ENCODE assay signal across 9 cellular contexts in genomic region chr1:214440219-214440965, GRCh38.
A peak's percentile ranks its signal among the peaks of the same experiment; 100 is the strongest.
DNase-seq lines count a peak whose midpoint lies in the region; ATAC-seq and TF ChIP-seq lines count a peak whose summit lies in the region.
"Had no signal": no experiment of that assay in that cellular context is flagged by ENCODE, and none has a peak within 500 bp of the region (broad histone marks: within the 10 kb centered on the region; RNA-seq: fewer than 3 reads in every experiment).

No MANE protein-coding gene starts in this region.

- H3K4me3 ChIP-seq in LNCaP clone FGC (ENCODE audit: low read depth, low read length), result no peak overlapping the region; the same call in 1 of the 2 replicates
- peak overlapping the region in 1 of 3 donors; percentile 42 for H3K4me3 ChIP-seq in breast epithelium
- no peak overlapping the region for H3K4me3 ChIP-seq in BE2C (ENCODE audit: low read depth, low read length)
- H3K4me3 ChIP-seq: colonic mucosa had no signal

- H3K4me1 ChIP-seq in breast epithelium, result no peaks in the 10 kb centered on the region
- no peaks in the 10 kb centered on the region for H3K4me1 ChIP-seq in BE2C

- H3K27me3 ChIP-seq in breast epithelium (no peaks in the 10 kb centered on the region), BE2C (peaks cover 3% of the 10 kb centered on the region)
- H3K27me3 ChIP-seq: colonic mucosa had no signal

- peak overlapping the region; percentile 53 for H3K4me3 Mint-ChIP-seq in Calu3 (ENCODE audit: low read depth, unreplicated experiment)
- H3K4me3 Mint-ChIP-seq in nephron progenitor cell, result peak overlapping the region; percentile 21

- H3K36me3 Mint-ChIP-seq in Calu3 (ENCODE audit: insufficient read depth, unreplicated experiment), result peaks cover 6% of the 10 kb centered on the region
- peaks cover 21% of the 10 kb centered on the region for H3K36me3 Mint-ChIP-seq in nephron progenitor cell (ENCODE audit: low read depth)

- H3K4me1 Mint-ChIP-seq in Calu3 (ENCODE audit: low read depth, unreplicated experiment) (peaks cover 66% of the 10 kb centered on the region), nephron progenitor cell (peaks cover 69% of the 10 kb centered on the region)

- H3K36me3 ChIP-seq in breast epithelium (no peaks in the 10 kb centered on the region), BE2C (no peaks in the 10 kb centered on the region)
- H3K36me3 ChIP-seq: colonic mucosa had no signal

- TF ChIP-seq POLR2A in breast epithelium (IDR thresholded peaks at IDR 0.05), result no peak

- no peaks in the 10 kb centered on the region for H3K27me3 Mint-ChIP-seq in Calu3 (ENCODE audit: unreplicated experiment)
- peaks cover 9% of the 10 kb centered on the region for H3K27me3 Mint-ChIP-seq in nephron progenitor cell (ENCODE audit: low read depth, poor library complexity)

- no TSS peak for BruUV-seq in Calu3 (replicated peaks; lab: Mats Ljungman, UMichigan)

- peak overlapping the region; percentile 87 to 89 for H3K27ac ChIP-seq in breast epithelium
- H3K27ac ChIP-seq: colonic mucosa had no signal

- peak overlapping the region; percentile 67 for H3K27ac Mint-ChIP-seq in Calu3 (ENCODE audit: unreplicated experiment)
- H3K27ac Mint-ChIP-seq in nephron progenitor cell, result peak overlapping the region; percentile 95

- H3K9me3 ChIP-seq in breast epithelium (no peaks in the 10 kb centered on the region), BE2C (no peaks in the 10 kb centered on the region)
- H3K9me3 ChIP-seq: colonic mucosa had no signal

- ATAC-seq in GM21737 (IDR thresholded peaks at IDR 0.05; ENCODE audit: unreplicated experiment), result no peak

- TF ChIP-seq CTCF in Calu3 (IDR thresholded peaks at IDR 0.05; ENCODE audit: unreplicated experiment) (no peak), LNCaP clone FGC (IDR thresholded peaks at IDR 0.05; ENCODE audit: control insufficient read depth, extremely low read depth, insufficient read depth) (no peak), breast epithelium (IDR thresholded peaks at IDR 0.05) (no peak), nephron progenitor cell (IDR thresholded peaks at IDR 0.05) (no peak), BE2C (IDR thresholded peaks at IDR 0.05; ENCODE audit: low read depth, low read length) (no peak)

- CTCF ChIA-PET in Calu3 (lab: Charles Lee), result interaction anchor here (0.6 to 1.4 kb wide), 3 partner anchors 14 to 108 kb away, joined by 3 to 6 read pairs (median 3); no protein-coding TSS in a partner anchor

- intact Hi-C loops in Calu3 (cut with micrococcal nuclease; ENCODE audit: unreplicated experiment) (no loop called here), breast epithelium (cut with DNase I; ENCODE audit: low total_unique reads) (no loop called here)

- DNase-seq in Calu3 (no peak), LNCaP clone FGC (ENCODE audit: low read depth) (peak; percentile 75), breast epithelium (ENCODE audit: low spot score in 2 of 2) (no peak), nephron progenitor cell (no peak), BE2C (no peak), NCI-H2227 treated with DMSO at 0.1 percent for 48 hours (lab: John Stamatoyannopoulos, UW) (no peak), OCI-M1 (lab: John Stamatoyannopoulos, UW) (no peak)

- H3K9me3 Mint-ChIP-seq in Calu3 (ENCODE audit: low read depth, unreplicated experiment), result no peaks in the 10 kb centered on the region
- no peaks in the 10 kb centered on the region for H3K9me3 Mint-ChIP-seq in nephron progenitor cell
